9 cellular contexts compared by ENCODE assay signal in genomic region chr9:137188490-137189296, GRCh38. TPM values are rescaled to one million over a fixed set of nuclear protein-coding genes. Genes with fewer than 3 reads are reported as not detected.
DNase-seq lines count a peak whose midpoint lies in the region; ATAC-seq, FAIRE-seq and TF ChIP-seq lines count a peak whose summit lies in the region.
"Had no signal": no experiment of that assay in that cellular context is flagged by ENCODE, and none has a peak within 500 bp of the region (broad histone marks: within the 10 kb centered on the region; RNA-seq: fewer than 3 reads in every experiment).

A gene with protein sequence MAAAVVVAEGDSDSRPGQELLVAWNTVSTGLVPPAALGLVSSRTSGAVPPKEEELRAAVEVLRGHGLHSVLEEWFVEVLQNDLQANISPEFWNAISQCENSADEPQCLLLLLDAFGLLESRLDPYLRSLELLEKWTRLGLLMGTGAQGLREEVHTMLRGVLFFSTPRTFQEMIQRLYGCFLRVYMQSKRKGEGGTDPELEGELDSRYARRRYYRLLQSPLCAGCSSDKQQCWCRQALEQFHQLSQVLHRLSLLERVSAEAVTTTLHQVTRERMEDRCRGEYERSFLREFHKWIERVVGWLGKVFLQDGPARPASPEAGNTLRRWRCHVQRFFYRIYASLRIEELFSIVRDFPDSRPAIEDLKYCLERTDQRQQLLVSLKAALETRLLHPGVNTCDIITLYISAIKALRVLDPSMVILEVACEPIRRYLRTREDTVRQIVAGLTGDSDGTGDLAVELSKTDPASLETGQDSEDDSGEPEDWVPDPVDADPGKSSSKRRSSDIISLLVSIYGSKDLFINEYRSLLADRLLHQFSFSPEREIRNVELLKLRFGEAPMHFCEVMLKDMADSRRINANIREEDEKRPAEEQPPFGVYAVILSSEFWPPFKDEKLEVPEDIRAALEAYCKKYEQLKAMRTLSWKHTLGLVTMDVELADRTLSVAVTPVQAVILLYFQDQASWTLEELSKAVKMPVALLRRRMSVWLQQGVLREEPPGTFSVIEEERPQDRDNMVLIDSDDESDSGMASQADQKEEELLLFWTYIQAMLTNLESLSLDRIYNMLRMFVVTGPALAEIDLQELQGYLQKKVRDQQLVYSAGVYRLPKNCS (minus strand): TSS chr9:137188560. CDS start chr9:137188532, 28 bp downstream.
Gene SSNA1 (plus strand): TSS chr9:137188676. CDS start chr9:137188727, 51 bp downstream.

- H2AFZ ChIP-seq in keratinocyte (ENCODE audit: control insufficient read depth, low read length), result peak within 1 kb of the TSS; percentile 91

- peaks cover 23% of the 10 kb centered on the region for H3K4me1 ChIP-seq in keratinocyte (ENCODE audit: control insufficient read depth, extremely low read depth, insufficient read depth, low read length)

- ATAC-seq in GM18870 (IDR thresholded peaks at IDR 0.05; ENCODE audit: unreplicated experiment) (peak; percentile 84), HG03135 (IDR thresholded peaks at IDR 0.05; ENCODE audit: unreplicated experiment) (peak; percentile 71)

- H3K4me3 ChIP-seq in keratinocyte (ENCODE audit: control insufficient read depth in 2 of 3, extremely low read depth in 1 of 3, insufficient read depth in 2 of 3, low read depth in 1 of 3, low read length in 3 of 3), result peak within 1 kb of the TSS; percentile 88 to 96 (median 90)

- FAIRE-seq in keratinocyte (lab: Jason Lieb, UNC), result peak; percentile 34
- FAIRE-seq: TTC549 had no signal

- H3K9ac ChIP-seq in keratinocyte (ENCODE audit: control insufficient read depth, extremely low read depth, insufficient read depth, low read length), result peak within 1 kb of the TSS; percentile 92

- peak within 1 kb of the TSS; percentile 97 for H3K4me2 ChIP-seq in keratinocyte (ENCODE audit: control insufficient read depth, extremely low read depth, insufficient read depth, low read depth, low read length)

- H3K36me3 ChIP-seq in keratinocyte (ENCODE audit: control insufficient read depth in 2 of 2, extremely low read depth in 1 of 2, insufficient read depth in 2 of 2, low read length in 2 of 2), result peaks cover 13 to 20% of the 10 kb centered on the region in 2 experiments

- no peaks in the 10 kb centered on the region for H3K9me3 ChIP-seq in keratinocyte (ENCODE audit: control insufficient read depth, low read depth, low read length)

- TF ChIP-seq CTCF in keratinocyte (optimal IDR thresholded peaks at IDR 0.05 in 1 of 3, IDR thresholded peaks at IDR 0.05 in 1 of 3, conservative IDR thresholded peaks at IDR 0.05 in 1 of 3; ENCODE audit: extremely low read depth in 1 of 3, insufficient read depth in 2 of 3, low read length in 3 of 3), result peak in 2 of 3 experiments; percentile 41 to 68

- dilution Hi-C loops in keratinocyte (cut with MboI; ENCODE audit: extremely low pct_ligation_motif_present, low sequenced_read_pairs), result no loop called here

- peaks cover 3% of the 10 kb centered on the region for H3K27me3 ChIP-seq in keratinocyte (ENCODE audit: control insufficient read depth, extremely low read depth, insufficient read depth, low read length)

- H3K79me2 ChIP-seq in keratinocyte (ENCODE audit: control insufficient read depth, insufficient read depth, low read length), result peaks cover 47% of the 10 kb centered on the region

- no peaks in the 10 kb centered on the region for H3K9me1 ChIP-seq in keratinocyte (ENCODE audit: control insufficient read depth, extremely low read depth, insufficient read depth, low read length)

- H3K27ac ChIP-seq in keratinocyte (ENCODE audit: control insufficient read depth, insufficient read depth, low read length), result peak within 1 kb of the TSS; percentile 89

- peak; percentile 97 for DNase-seq in AG08395 (ENCODE audit: low spot score)
- DNase-seq in NCI-H345 (lab: John Stamatoyannopoulos, UW), result peak; percentile 94
- DNase-seq in activated CD4-positive, CD25-positive, alpha-beta regulatory T cell (lab: John Stamatoyannopoulos, UW), result peak; percentile 83 to 90 (median 88)
- DNase-seq in central memory CD4-positive, alpha-beta T cell, result peak; percentile 90
- peak; percentile 57 for DNase-seq in keratinocyte (ENCODE audit: low read depth, low spot score)
- DNase-seq in stimulated activated CD4-positive, alpha-beta T cell treated with anti-CD3 and anti-CD28 coated beads, Interleukin-15, amount 100 ng/mL, for 1 hour (ENCODE audit: low read depth in 1 of 2, low spot score in 1 of 2), result peak; percentile 86 to 93

- no peaks in the 10 kb centered on the region for H4K20me1 ChIP-seq in keratinocyte (ENCODE audit: control insufficient read depth, extremely low read depth, insufficient read depth, low read length)

RNA-seq across cellular contexts. Expression of the first gene that starts in this region (rescaled TPM):
- polyA plus RNA-seq in keratinocyte, result 11.9 to 24.0 TPM (median 13.8 TPM) in 3 replicates
- polyA plus RNA-seq in keratinocyte (2011; ENCODE audit: low read depth), result 21.5 TPM
- 3.5 and 7.7 TPM in 2 replicates for polyA plus RNA-seq in keratinocyte (2011; cell fraction: cytosol; rRNA removed)
- 61.6 and 81.3 TPM in 2 replicates for polyA plus RNA-seq in keratinocyte (2011; cell fraction: nucleus; rRNA removed)
- polyA plus RNA-seq in keratinocyte (2012; ENCODE audit: low replicate concordance), result 16.2 and 18.6 TPM in 2 replicates
- polyA minus RNA-seq in keratinocyte, result 14.4 to 24.1 TPM (median 15.5 TPM) in 3 replicates
- polyA minus RNA-seq in keratinocyte (2011; cell fraction: cytosol; rRNA and poly(A)+ RNA removed), result 52.2 TPM
- polyA minus RNA-seq in keratinocyte (2011; cell fraction: nucleus; rRNA and poly(A)+ RNA removed), result 23.4 and 24.1 TPM in 2 replicates

RNA-seq across cellular contexts. Expression of gene SSNA1, which starts in this region (rescaled TPM):
- polyA plus RNA-seq in keratinocyte, result 45.3 to 63.2 TPM (median 56.7 TPM) in 3 replicates
- polyA plus RNA-seq in keratinocyte (2011; ENCODE audit: low read depth), result 29.9 TPM
- polyA plus RNA-seq in keratinocyte (2011; cell fraction: cytosol; rRNA removed), result 29.0 and 62.0 TPM in 2 replicates
- polyA plus RNA-seq in keratinocyte (2011; cell fraction: nucleus; rRNA removed), result 19.6 and 21.1 TPM in 2 replicates
- 35.5 and 82.8 TPM in 2 replicates for polyA plus RNA-seq in keratinocyte (2012; ENCODE audit: low replicate concordance)
- 18.6 to 38.3 TPM (median 23.0 TPM) in 3 replicates for polyA minus RNA-seq in keratinocyte
- polyA minus RNA-seq in keratinocyte (2011; cell fraction: cytosol; rRNA and poly(A)+ RNA removed), result 45.1 TPM
- 7.0 and 9.4 TPM in 2 replicates for polyA minus RNA-seq in keratinocyte (2011; cell fraction: nucleus; rRNA and poly(A)+ RNA removed)

Comparison
In these comparisons a context has a peak if more than half of its experiments do, and no peak if none do; other contexts are left out.
1. Peak in every context shown above with its lines: DNase-seq, ATAC-seq, H3K4me3 ChIP-seq and H3K27ac ChIP-seq.